8 cellular contexts compared by ENCODE assay signal in the genomic region with DNA sequence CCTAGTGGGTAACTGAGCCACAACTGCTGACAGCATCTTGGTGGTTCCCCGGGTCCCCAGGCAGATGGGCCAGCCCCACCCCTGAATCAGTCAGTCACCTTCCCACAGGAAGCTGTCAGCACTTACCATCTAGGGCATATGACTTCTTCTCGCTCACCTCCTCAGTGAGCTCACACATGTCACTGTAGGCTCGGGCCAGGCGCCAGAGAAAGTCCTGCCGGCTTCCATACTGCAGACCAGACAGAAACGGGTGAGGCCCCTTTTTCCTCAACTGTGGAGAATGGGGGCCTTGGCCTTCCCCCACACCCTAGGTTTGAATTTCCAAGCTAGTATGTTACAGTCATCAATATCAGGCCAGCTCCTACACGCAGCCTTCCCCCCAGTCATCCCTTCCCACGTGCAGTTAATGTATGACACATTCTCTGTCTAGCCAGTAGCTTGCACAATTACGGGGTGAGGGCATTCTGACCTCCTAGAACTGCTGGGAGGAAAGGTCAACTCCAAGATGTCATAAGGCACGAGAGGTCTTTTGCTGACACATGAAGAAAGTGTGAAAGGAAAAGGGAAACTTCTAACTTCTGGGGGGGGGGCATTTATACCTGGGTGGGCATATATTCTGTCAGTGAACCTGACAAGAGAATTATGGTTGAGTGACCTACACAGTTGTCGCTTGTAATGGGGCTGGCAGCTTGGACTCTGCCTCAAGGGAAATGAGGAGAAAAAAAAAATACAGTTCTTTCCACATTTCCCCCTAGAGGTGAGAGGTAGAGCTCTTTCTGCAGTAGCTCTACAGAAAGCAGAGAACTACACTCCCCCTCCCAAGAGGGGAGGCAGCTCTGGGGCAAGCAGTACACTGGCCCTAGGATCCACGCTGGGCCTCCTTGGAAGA. TPM values are rescaled to one million over a fixed set of nuclear protein-coding genes. Genes with fewer than 3 reads are reported as not detected.
DNase-seq lines count a peak whose midpoint lies in the region; ATAC-seq lines count a peak whose summit lies in the region.

No MANE protein-coding gene starts in this region.

- H3K9me3 Mint-ChIP-seq in activated CD4-positive, alpha-beta memory T cell treated with anti-CD3 and anti-CD28 coated beads for 36 hours, result no peaks in the 10 kb centered on the region

- CTCF ChIA-PET in activated CD4-positive, alpha-beta memory T cell treated with anti-CD3 and anti-CD28 coated beads for 36 hours (lab: Charles Lee), result interaction anchor here (0.6 to 5.3 kb wide), 14 partner anchors 10 to 179 kb away, joined by 3 to 34 read pairs (median 4); a partner anchor contains a TSS

- H3K36me3 Mint-ChIP-seq in activated CD4-positive, alpha-beta memory T cell treated with anti-CD3 and anti-CD28 coated beads for 36 hours, result peaks cover 26% of the 10 kb centered on the region

- peak overlapping the region; percentile 89 for H3K27ac Mint-ChIP-seq in activated CD4-positive, alpha-beta memory T cell treated with anti-CD3 and anti-CD28 coated beads for 36 hours

- intact Hi-C loops in activated CD4-positive, alpha-beta memory T cell treated with anti-CD3 and anti-CD28 coated beads for 36 hours (cut with micrococcal nuclease), result loop anchor here (1.0 to 5.0 kb wide), 7 partner anchors 11 to 149 kb away; a partner anchor contains a TSS

- DNase-seq in activated CD4-positive, CD25-positive, alpha-beta regulatory T cell (lab: John Stamatoyannopoulos, UW), result peak; percentile 6 to 27 (median 13)
- DNase-seq in activated CD4-positive, CD25-positive, alpha-beta regulatory T cell treated with anti-CD3 and anti-CD28 coated beads, Interleukin-2, amount 50 U/mL, for 72 hours, result no peak
- peak; percentile 86 for DNase-seq in activated CD4-positive, alpha-beta memory T cell treated with anti-CD3 and anti-CD28 coated beads for 36 hours
- DNase-seq in fibroblast of the conjunctiva (ENCODE audit: low read depth), result peak; percentile 49
- peak in 2 of 3 donors; percentile 51 to 53 for DNase-seq in stimulated activated CD4-positive, alpha-beta T cell treated with anti-CD3 and anti-CD28 coated beads, TNF-alpha, amount 100 ng/mL, for 48 hours (ENCODE audit: low read depth in 3 of 3)
- no peak for DNase-seq in NCI-H2029 treated with DMSO at 0.1 percent for 48 hours (lab: John Stamatoyannopoulos, UW)
- no peak for DNase-seq in midbrain (lab: John Stamatoyannopoulos, UW)

- H3K4me3 Mint-ChIP-seq in activated CD4-positive, alpha-beta memory T cell treated with anti-CD3 and anti-CD28 coated beads for 36 hours, result peak overlapping the region; percentile 49

- H3K4me1 Mint-ChIP-seq in activated CD4-positive, alpha-beta memory T cell treated with anti-CD3 and anti-CD28 coated beads for 36 hours (ENCODE audit: low read depth), result peaks cover 29% of the 10 kb centered on the region

- H3K27me3 Mint-ChIP-seq in activated CD4-positive, alpha-beta memory T cell treated with anti-CD3 and anti-CD28 coated beads for 36 hours, result no peaks in the 10 kb centered on the region

- POLR2A ChIA-PET in activated CD4-positive, alpha-beta memory T cell treated with anti-CD3 and anti-CD28 coated beads for 36 hours (lab: Charles Lee), result interaction anchor here (0.7 to 2.6 kb wide), 7 partner anchors 9 to 49 kb away, joined by 3 to 16 read pairs (median 4); a partner anchor contains a TSS

- ATAC-seq in GM18868 (IDR thresholded peaks at IDR 0.05; ENCODE audit: unreplicated experiment), result no peak

RNA-seq across cellular contexts. Expression of a gene that starts 10.9 kb away (rescaled TPM):
- 10 to 100 TPM; 22.6 to 22.7 TPM for total RNA-seq in activated CD4-positive, alpha-beta memory T cell treated with anti-CD3 and anti-CD28 coated beads for 36 hours

RNA-seq across cellular contexts. Expression of a gene that starts 19.7 kb away (rescaled TPM):
- 10 to 100 TPM; 36.0 to 40.2 TPM for total RNA-seq in activated CD4-positive, alpha-beta memory T cell treated with anti-CD3 and anti-CD28 coated beads for 36 hours

RNA-seq across cellular contexts. Expression of a gene that starts 25.6 kb away (rescaled TPM):
- total RNA-seq in activated CD4-positive, alpha-beta memory T cell treated with anti-CD3 and anti-CD28 coated beads for 36 hours, result under 1 TPM; 0.39 to 0.43 TPM

RNA-seq across cellular contexts. Expression of a gene that starts 49.2 kb away (rescaled TPM):
- total RNA-seq in activated CD4-positive, alpha-beta memory T cell treated with anti-CD3 and anti-CD28 coated beads for 36 hours, result 10 to 100 TPM; 67.1 to 70.0 TPM

Comparison
In these comparisons a context has a peak if more than half of its experiments do, and no peak if none do; other contexts are left out.
1. DNase-seq: peak in activated CD4-positive, CD25-positive, alpha-beta regulatory T cell (4 of 4), activated CD4-positive, alpha-beta memory T cell treated with anti-CD3 and anti-CD28 coated beads for 36 hours (single experiment), fibroblast of the conjunctiva (single experiment) and stimulated activated CD4-positive, alpha-beta T cell treated with anti-CD3 and anti-CD28 coated beads, TNF-alpha, amount 100 ng/mL, for 48 hours (2 of 3); none in activated CD4-positive, CD25-positive, alpha-beta regulatory T cell treated with anti-CD3 and anti-CD28 coated beads, Interleukin-2, amount 50 U/mL, for 72 hours (single experiment), NCI-H2029 treated with DMSO at 0.1 percent for 48 hours (single experiment) and midbrain (single experiment).